28 cellular contexts compared by ENCODE assay signal in genomic region chr2:19028617-19029016, GRCh38.
"Had no signal": no experiment of that assay in that cellular context is flagged by ENCODE, and none has a peak within 500 bp of the region (broad histone marks: within the 10 kb centered on the region; RNA-seq: fewer than 3 reads in every experiment).

No MANE protein-coding gene starts in this region.

- H3K4me1 Mint-ChIP-seq: endodermal cell; naive thymus-derived CD4-positive, alpha-beta T cell; stimulated activated memory B cell treated with anti-CD40 and anti-IgM and Interleukin-4, amounts not matched to agents 10 μg/mL and 1 μg/mL and 100 μg/mL, for 72 hours had no signal

- H3K36me3 ChIP-seq: colonic mucosa, heart right ventricle, left lung, prostate gland, right atrium auricular region, sigmoid colon, spleen, thoracic aorta, tibial nerve, upper lobe of left lung had no signal

- H3K4me3 Mint-ChIP-seq: dendritic cell treated with granulocyte-macrophage colony-stimulating factor and Interleukin-4, amounts not matched to agents 40 ng/mL and 50 ng/mL, for 4 days; endodermal cell; naive thymus-derived CD4-positive, alpha-beta T cell; nephron progenitor cell; stimulated activated memory B cell treated with anti-CD40 and anti-IgM and Interleukin-4, amounts not matched to agents 10 μg/mL and 1 μg/mL and 100 μg/mL, for 72 hours; stimulated activated naive CD8-positive, alpha-beta T cell treated with anti-CD3 and anti-CD28 coated beads, Interleukin-15, Interleukin-2, amounts not matched to agents 100 ng/mL and 50 ng/mL, for 24 hours had no signal

- DNase-seq: colonic mucosa; effector CD8-positive, alpha-beta T cell; endodermal cell; foreskin melanocyte; glutamatergic neuron; heart right ventricle; hippocampal formation; left cardiac atrium; left lung; mesenchymal stem cell; midbrain; naive thymus-derived CD4-positive, alpha-beta T cell; nephron progenitor cell; sigmoid colon; spleen; stimulated activated CD4-positive, alpha-beta T cell treated with anti-CD3 and anti-CD28 coated beads, Interleukin-4, amount 100 ng/mL, for 4 hours had no signal

- H3K4me3 ChIP-seq: colonic mucosa, heart right ventricle, left lung, prostate gland, right atrium auricular region, sigmoid colon, skin epidermis, spleen, thoracic aorta, tibial nerve, upper lobe of left lung had no signal

- H3K27ac Mint-ChIP-seq: dendritic cell treated with granulocyte-macrophage colony-stimulating factor and Interleukin-4, amounts not matched to agents 40 ng/mL and 50 ng/mL, for 4 days; endodermal cell; naive thymus-derived CD4-positive, alpha-beta T cell; stimulated activated memory B cell treated with anti-CD40 and anti-IgM and Interleukin-4, amounts not matched to agents 10 μg/mL and 1 μg/mL and 100 μg/mL, for 72 hours; stimulated activated naive CD8-positive, alpha-beta T cell treated with anti-CD3 and anti-CD28 coated beads, Interleukin-15, Interleukin-2, amounts not matched to agents 100 ng/mL and 50 ng/mL, for 24 hours had no signal

- FAIRE-seq: islet of Langerhans, urothelium cell line had no signal

- ATAC-seq: esophagus mucosa; heart right ventricle; left cardiac atrium; left lung; naive thymus-derived CD4-positive, alpha-beta T cell; stimulated activated memory B cell treated with anti-CD40 and anti-IgM and Interleukin-4, amounts not matched to agents 10 μg/mL and 1 μg/mL and 100 μg/mL, for 72 hours had no signal

- H3K27ac ChIP-seq: colonic mucosa, left lung, prostate gland, right atrium auricular region, sigmoid colon, skin epidermis, spleen, thoracic aorta, tibial nerve, upper lobe of left lung had no signal

- H3K9me3 Mint-ChIP-seq: endodermal cell; nephron progenitor cell; stimulated activated memory B cell treated with anti-CD40 and anti-IgM and Interleukin-4, amounts not matched to agents 10 μg/mL and 1 μg/mL and 100 μg/mL, for 72 hours; stimulated activated naive CD8-positive, alpha-beta T cell treated with anti-CD3 and anti-CD28 coated beads, Interleukin-15, Interleukin-2, amounts not matched to agents 100 ng/mL and 50 ng/mL, for 24 hours had no signal

- H3K4me1 ChIP-seq: colonic mucosa, left lung, prostate gland, spleen, upper lobe of left lung had no signal

- H3K27me3 Mint-ChIP-seq: dendritic cell treated with granulocyte-macrophage colony-stimulating factor and Interleukin-4, amounts not matched to agents 40 ng/mL and 50 ng/mL, for 4 days; naive thymus-derived CD4-positive, alpha-beta T cell; stimulated activated memory B cell treated with anti-CD40 and anti-IgM and Interleukin-4, amounts not matched to agents 10 μg/mL and 1 μg/mL and 100 μg/mL, for 72 hours; stimulated activated naive CD8-positive, alpha-beta T cell treated with anti-CD3 and anti-CD28 coated beads, Interleukin-15, Interleukin-2, amounts not matched to agents 100 ng/mL and 50 ng/mL, for 24 hours had no signal

- H3K9me3 ChIP-seq: colonic mucosa, heart right ventricle, left lung, prostate gland, right atrium auricular region, sigmoid colon, spleen, thoracic aorta, tibial nerve, upper lobe of left lung had no signal

- H3K27me3 ChIP-seq: colonic mucosa, heart right ventricle, left lung, right atrium auricular region, sigmoid colon, spleen, tibial nerve, upper lobe of left lung had no signal

- H3K36me3 Mint-ChIP-seq: stimulated activated memory B cell treated with anti-CD40 and anti-IgM and Interleukin-4, amounts not matched to agents 10 μg/mL and 1 μg/mL and 100 μg/mL, for 72 hours had no signal
